Comparison of ENCODE assay signal across 8 cellular contexts in the genomic region with DNA sequence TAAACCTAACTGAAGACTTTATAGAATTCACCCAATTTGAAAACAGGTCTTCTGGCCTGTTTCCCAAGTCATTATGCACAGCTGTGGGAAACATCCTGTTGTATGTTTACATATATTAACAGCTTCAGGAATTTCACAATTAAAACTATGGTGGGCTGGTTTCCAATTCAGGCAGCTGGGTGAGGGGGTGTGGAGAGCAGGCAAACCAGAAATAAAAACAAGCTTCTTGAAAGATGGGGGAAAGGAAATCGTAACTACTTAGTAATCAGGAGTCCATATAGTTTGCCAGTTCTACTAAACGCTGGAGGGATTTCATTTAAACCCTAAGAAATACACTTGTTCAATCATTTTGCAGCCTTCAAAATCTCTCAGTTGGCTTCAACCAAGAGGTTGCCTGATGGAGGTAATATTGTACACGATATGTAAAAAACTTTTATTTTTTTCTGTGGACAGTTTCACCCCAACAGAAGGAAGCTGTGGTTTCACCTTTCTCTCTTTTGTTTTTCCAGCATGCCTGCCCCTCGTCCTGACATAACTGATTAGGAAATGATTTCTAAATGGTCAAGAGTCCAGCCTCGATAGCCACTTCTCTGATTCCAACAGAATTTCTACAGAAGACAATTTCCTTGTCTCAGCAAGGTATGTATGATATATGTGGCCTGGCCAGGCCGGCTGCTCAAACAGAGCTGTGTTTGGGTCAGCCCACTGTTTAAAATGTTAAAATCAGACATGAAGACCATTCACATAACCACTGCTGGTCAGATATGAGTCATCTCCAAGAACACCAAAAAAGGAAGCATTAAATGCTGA. TPM values are rescaled to one million over a fixed set of nuclear protein-coding genes. Genes with fewer than 3 reads are reported as not detected.
DNase-seq lines count a peak whose midpoint lies in the region; ATAC-seq and TF ChIP-seq lines count a peak whose summit lies in the region.

No MANE protein-coding gene starts in this region.

- H3K4me1 ChIP-seq in Peyer's patch (peaks cover 0 to 50% (median 4%) of the 10 kb centered on the region in 4 donors), stomach smooth muscle (ENCODE audit: control insufficient read depth, insufficient read depth, low read length) (peaks cover 35% of the 10 kb centered on the region)

- H3K27ac ChIP-seq in Peyer's patch (peak overlapping the region in 3 of 4 donors; percentile 36 to 46 (median 45)), stomach smooth muscle (ENCODE audit: low read length) (peak overlapping the region; percentile 61)

- no peak overlapping the region for H3K9ac ChIP-seq in stomach smooth muscle (ENCODE audit: low read length in 2 of 2)

- DNase-seq in GM12865 (ENCODE audit: low read depth) (peak; percentile 28), Peyer's patch (no peak), foreskin fibroblast (peak; percentile 65 to 78), NCI-H2107 treated with DMSO at 0.1 percent for 48 hours (lab: John Stamatoyannopoulos, UW; ENCODE audit: unreplicated experiment) (no peak)

- H3K9me3 ChIP-seq in Peyer's patch = no peaks in the 10 kb centered on the region
- H3K9me3 ChIP-seq in stomach smooth muscle (ENCODE audit: control insufficient read depth in 2 of 2, low read length in 2 of 2) = no peaks in the 10 kb centered on the region

- H3K4me3 ChIP-seq in GM12865 (ENCODE audit: low read depth, low read length) (no peak overlapping the region), Peyer's patch (no peak overlapping the region), foreskin fibroblast (ENCODE audit: low read depth in 1 of 2, low read length in 2 of 2) (no peak overlapping the region), stomach smooth muscle (ENCODE audit: low read length in 2 of 2) (peak overlapping the region in 1 of 2 donors; percentile 10)

- ATAC-seq in HG02840 (IDR thresholded peaks at IDR 0.05; ENCODE audit: low FRiP score, unreplicated experiment) (peak; percentile 80), HG03280 (IDR thresholded peaks at IDR 0.05; ENCODE audit: unreplicated experiment) (no peak), HG02870 (IDR thresholded peaks at IDR 0.05; ENCODE audit: unreplicated experiment) (no peak)

- H3K36me3 ChIP-seq in Peyer's patch (no peaks in the 10 kb centered on the region), stomach smooth muscle (ENCODE audit: control insufficient read depth in 2 of 2, insufficient read depth in 2 of 2, low read length in 2 of 2) (no peaks in the 10 kb centered on the region)

- no peaks in the 10 kb centered on the region for H3K27me3 ChIP-seq in Peyer's patch
- no peaks in the 10 kb centered on the region for H3K27me3 ChIP-seq in stomach smooth muscle (ENCODE audit: control insufficient read depth in 1 of 2, insufficient read depth in 2 of 2, low read length in 2 of 2)

- TF ChIP-seq CTCF in GM12865 (IDR thresholded peaks at IDR 0.05; ENCODE audit: insufficient read depth, low read depth, low read length, missing control alignments) (no peak), Peyer's patch (IDR thresholded peaks at IDR 0.05) (no peak), foreskin fibroblast (IDR thresholded peaks at IDR 0.05; ENCODE audit: low read depth, low read length) (no peak)

- TF ChIP-seq POLR2A in Peyer's patch (IDR thresholded peaks at IDR 0.05) = no peak

RNA-seq across cellular contexts. Expression of gene ATP8B1, which starts 22.6 kb away (rescaled TPM):
- 100 to 1,000 TPM in 2 of 4 donors, 10 to 100 TPM in 2; 97.3 to 115 (median 103) TPM for total RNA-seq in Peyer's patch

Comparison
In these comparisons a context has a peak if more than half of its experiments do, and no peak if none do; other contexts are left out.
1. DNase-seq: peak in GM12865 (single experiment) and foreskin fibroblast (2 of 2); none in Peyer's patch (0 of 3) and NCI-H2107 treated with DMSO at 0.1 percent for 48 hours (single experiment).